30 cellular contexts compared by ENCODE assay signal in genomic region chrX:126489141-126489540, GRCh38.
"Had no signal": no experiment of that assay in that cellular context is flagged by ENCODE, and none has a peak within 500 bp of the region (broad histone marks: within the 10 kb centered on the region; RNA-seq: fewer than 3 reads in every experiment).

No MANE protein-coding gene starts in this region.

- H3K9me3 ChIP-seq: adrenal gland, ascending aorta, neutrophil, pancreas, suprapubic skin, tibial nerve had no signal

- H3K4me1 ChIP-seq: adrenal gland, ascending aorta, foreskin keratinocyte, pancreas, psoas muscle, stomach, suprapubic skin, tibial nerve had no signal

- H3K36me3 ChIP-seq: adrenal gland, ascending aorta, cardiac muscle cell, neutrophil, pancreas, stomach, suprapubic skin, tibial nerve had no signal

- H3K36me3 Mint-ChIP-seq: activated naive CD8-positive, alpha-beta T cell; immature natural killer cell; natural killer cell; stimulated activated effector memory CD8-positive, alpha-beta T cell treated with anti-CD3 and anti-CD28 coated beads, Interleukin-12 subunit alpha, Interleukin-12 subunit beta, amount 100 ng/mL, for 72 hours had no signal

- H3K4me3 Mint-ChIP-seq: activated B cell treated with CpG ODN at 0.5 μM for 24 hours; activated naive CD8-positive, alpha-beta T cell; activated T-cell treated with anti-CD3 and anti-CD28 coated beads, Interleukin-2, amount 50 U/mL, for 4 hours; dendritic cell treated with granulocyte-macrophage colony-stimulating factor and Interleukin-4, amounts not matched to agents 40 ng/mL and 50 ng/mL, for 4 days; immature natural killer cell; natural killer cell; stimulated activated effector memory CD8-positive, alpha-beta T cell treated with anti-CD3 and anti-CD28 coated beads, Interleukin-12 subunit alpha, Interleukin-12 subunit beta, amount 100 ng/mL, for 72 hours had no signal

- H3K27me3 ChIP-seq: adrenal gland, ascending aorta, cardiac muscle cell, foreskin keratinocyte, neutrophil, pancreas, stomach, suprapubic skin, tibial nerve had no signal

- H3K9me3 Mint-ChIP-seq: activated B cell treated with CpG ODN at 0.5 μM for 24 hours; activated T-helper 2 cell treated with anti-CD3 and anti-CD28 coated beads, Interferon-gamma antibody, Interleukin-2, Interleukin-4, amounts not matched to agents 10 μg/mL and 5 μg/mL and 100 μg/mL, durations not matched to agents 14 hours and 24 hours and 36 hours; dendritic cell treated with granulocyte-macrophage colony-stimulating factor and Interleukin-4, amounts not matched to agents 40 ng/mL and 50 ng/mL, for 4 days; stimulated activated effector memory CD8-positive, alpha-beta T cell treated with anti-CD3 and anti-CD28 coated beads, Interleukin-12 subunit alpha, Interleukin-12 subunit beta, amount 100 ng/mL, for 72 hours had no signal

- H3K27ac Mint-ChIP-seq: activated B cell treated with CpG ODN at 0.5 μM for 24 hours; activated naive CD8-positive, alpha-beta T cell; activated T-helper 2 cell treated with anti-CD3 and anti-CD28 coated beads, Interferon-gamma antibody, Interleukin-2, Interleukin-4, amounts not matched to agents 10 μg/mL and 5 μg/mL and 100 μg/mL, durations not matched to agents 14 hours and 24 hours and 36 hours; dendritic cell treated with granulocyte-macrophage colony-stimulating factor and Interleukin-4, amounts not matched to agents 40 ng/mL and 50 ng/mL, for 4 days; immature natural killer cell; natural killer cell; stimulated activated effector memory CD8-positive, alpha-beta T cell treated with anti-CD3 and anti-CD28 coated beads, Interleukin-12 subunit alpha, Interleukin-12 subunit beta, amount 100 ng/mL, for 72 hours had no signal

- DNase-seq: activated B cell treated with CpG ODN at 0.5 μM for 24 hours; activated CD4-positive, alpha-beta T cell treated with anti-CD3 and anti-CD28 coated beads for 4 hours; activated CD4-positive, alpha-beta T cell treated with anti-CD3 and anti-CD28 coated beads, Interleukin-2, amount 50 U/mL, for 48 hours; activated CD8-positive, alpha-beta memory T cell treated with anti-CD3 and anti-CD28 coated beads, Interleukin-2, amount 50 U/mL, for 48 hours; activated naive CD4-positive, alpha-beta T cell; activated T-cell treated with anti-CD3 and anti-CD28 coated beads, Interleukin-2, amount 50 U/mL, for 4 hours; adrenal gland; effector CD4-positive, alpha-beta T cell; erythroblast; foreskin keratinocyte; immature natural killer cell; kidney glomerular epithelial cell; left ventricle myocardium superior; mammary epithelial cell; midbrain; natural killer cell; pancreas; psoas muscle; right cardiac atrium; stomach; T1000 had no signal

- H3K4me3 ChIP-seq: adrenal gland, ascending aorta, cardiac muscle cell, pancreas, psoas muscle, stomach, suprapubic skin, tibial nerve had no signal

- H3K27ac ChIP-seq: adrenal gland, ascending aorta, cardiac muscle cell, foreskin keratinocyte, neutrophil, pancreas, psoas muscle, stomach, suprapubic skin, tibial nerve had no signal

- H3K27me3 Mint-ChIP-seq: activated B cell treated with CpG ODN at 0.5 μM for 24 hours; activated naive CD8-positive, alpha-beta T cell; dendritic cell treated with granulocyte-macrophage colony-stimulating factor and Interleukin-4, amounts not matched to agents 40 ng/mL and 50 ng/mL, for 4 days had no signal

- H3K4me1 Mint-ChIP-seq: activated B cell treated with CpG ODN at 0.5 μM for 24 hours; immature natural killer cell; natural killer cell; stimulated activated effector memory CD8-positive, alpha-beta T cell treated with anti-CD3 and anti-CD28 coated beads, Interleukin-12 subunit alpha, Interleukin-12 subunit beta, amount 100 ng/mL, for 72 hours had no signal

- ATAC-seq: activated T-cell treated with anti-CD3 and anti-CD28 coated beads, Interleukin-2, amount 50 U/mL, for 4 hours; foreskin keratinocyte; left ventricle myocardium superior; natural killer cell; pancreas; psoas muscle; right cardiac atrium; stimulated activated effector memory CD8-positive, alpha-beta T cell treated with anti-CD3 and anti-CD28 coated beads, Interleukin-12 subunit alpha, Interleukin-12 subunit beta, amount 100 ng/mL, for 72 hours had no signal
